21 cellular contexts compared by ENCODE assay signal in the genomic region with DNA sequence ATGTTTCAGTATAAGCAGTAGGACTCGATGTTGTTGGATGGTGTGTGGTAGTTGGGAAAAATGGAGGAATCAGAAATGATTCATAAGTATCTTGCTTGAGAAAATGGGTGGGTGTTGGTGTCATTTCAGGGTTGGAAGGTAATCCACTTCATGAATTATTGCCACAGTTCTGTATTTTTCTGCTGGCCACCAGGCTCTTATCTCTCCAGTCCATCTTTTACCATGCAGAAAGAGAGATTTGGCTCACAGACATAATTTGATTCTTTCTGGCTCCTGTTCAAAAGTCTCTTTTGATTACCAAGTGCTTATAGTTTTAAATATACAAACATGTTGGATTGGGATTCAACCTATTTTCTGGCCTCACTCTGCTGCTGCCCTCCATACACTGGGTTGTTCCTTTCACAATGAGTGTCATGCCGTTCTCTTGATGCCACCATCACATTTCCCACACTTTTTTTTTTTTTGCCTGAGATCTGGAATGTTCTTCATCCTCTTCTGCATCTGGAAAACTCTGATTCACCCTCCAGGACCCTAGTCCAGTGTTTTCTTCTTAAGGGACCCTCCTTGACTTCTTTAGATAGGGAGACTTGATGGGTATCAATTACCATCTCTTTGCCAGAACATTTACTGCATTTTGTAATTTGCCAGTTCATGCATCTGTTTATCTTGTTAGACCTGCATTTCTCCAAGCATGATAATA.
DNase-seq lines count a peak whose midpoint lies in the region; ATAC-seq and TF ChIP-seq lines count a peak whose summit lies in the region.
"Had no signal": no experiment of that assay in that cellular context is flagged by ENCODE, and none has a peak within 500 bp of the region (broad histone marks: within the 10 kb centered on the region; RNA-seq: fewer than 3 reads in every experiment).

No MANE protein-coding gene starts in this region.

- ATAC-seq in heart right ventricle: no peak
- ATAC-seq: A549 had no signal

- no peak overlapping the region for H3K9ac ChIP-seq in adipocyte (ENCODE audit: low read length)
- H3K9ac ChIP-seq: BLaER1 had no signal

- H3K36me3 ChIP-seq in adipocyte (ENCODE audit: control insufficient read depth, insufficient read depth, low read length, severe bottlenecking): no peaks in the 10 kb centered on the region
- H3K36me3 ChIP-seq in heart right ventricle: no peaks in the 10 kb centered on the region
- H3K36me3 ChIP-seq: BLaER1 had no signal

- H3K4me3 ChIP-seq in adipocyte (ENCODE audit: low read length) (no peak overlapping the region), heart right ventricle (no peak overlapping the region)
- H3K4me3 ChIP-seq: A549, BLaER1 had no signal

- H3K9me3 ChIP-seq in adipocyte (ENCODE audit: control insufficient read depth, low read length) (no peaks in the 10 kb centered on the region), heart right ventricle (no peaks in the 10 kb centered on the region)
- H3K9me3 ChIP-seq: A549, BLaER1 had no signal

- H3K27ac ChIP-seq in heart right ventricle: no peak overlapping the region
- H3K27ac ChIP-seq: A549, BLaER1 had no signal

- intact Hi-C loops in heart right ventricle (cut with DNase I): no loop called here

- DNase-seq in DMS79 treated with DMSO at 0.1 percent for 48 hours (lab: John Stamatoyannopoulos, UW) (peak; percentile 46), NCI-H2196 (lab: John Stamatoyannopoulos, UW; ENCODE audit: unreplicated experiment) (peak; percentile 42), adipocyte (ENCODE audit: low read depth) (peak; percentile 47), iPS DF 4.7 (ENCODE audit: extremely low read depth, low spot score) (peak; percentile 44), NCI-H1930 (lab: John Stamatoyannopoulos, UW) (no peak), NCI-H226 (no peak), heart right ventricle (no peak)
- DNase-seq: Calu3; CD4-positive, alpha-beta memory T cell; DND-41; HCEC 1CT; Kasumi-1; MM.1S; NCI-H1092 treated with DMSO at 0.1 percent for 48 hours; NCI-H187; NCI-H526; NK-92 treated with Interleukin-12 subunit alpha and Interleukin-12 subunit beta, amount 100 ng/mL, for 24 hours; RPMI8226; SHP77 treated with DMSO at 0.1 percent for 48 hours had no signal

- 91 to 99% methylated on average over 2 of the region's 2 CpGs for WGBS in heart right ventricle, 2 donors

- no peak for TF ChIP-seq CTCF in heart right ventricle (IDR thresholded peaks at IDR 0.05)

- H3K4me1 ChIP-seq in adipocyte (ENCODE audit: control insufficient read depth, insufficient read depth, low read length) (peaks cover 14% of the 10 kb centered on the region), heart right ventricle (peaks cover 0 to 7% (median 0%) of the 10 kb centered on the region in 9 donors)
- H3K4me1 ChIP-seq: A549, BLaER1 had no signal

- H3K27me3 ChIP-seq in adipocyte (replicated peaks; ENCODE audit: control insufficient read depth, insufficient read depth, low read length) (no peaks in the 10 kb centered on the region), heart right ventricle (no peaks in the 10 kb centered on the region)
- H3K27me3 ChIP-seq: BLaER1 had no signal

Comparison
In these comparisons a context has a peak if more than half of its experiments do, and no peak if none do; other contexts are left out.
1. DNase-seq: peak in DMS79 treated with DMSO at 0.1 percent for 48 hours (single experiment), NCI-H2196 (single experiment), adipocyte (single experiment) and iPS DF 4.7 (single experiment); none in NCI-H1930 (0 of 2), NCI-H226 (single experiment) and heart right ventricle (0 of 2).